Comparison of ENCODE assay signal across 22 cellular contexts in the genomic region with DNA sequence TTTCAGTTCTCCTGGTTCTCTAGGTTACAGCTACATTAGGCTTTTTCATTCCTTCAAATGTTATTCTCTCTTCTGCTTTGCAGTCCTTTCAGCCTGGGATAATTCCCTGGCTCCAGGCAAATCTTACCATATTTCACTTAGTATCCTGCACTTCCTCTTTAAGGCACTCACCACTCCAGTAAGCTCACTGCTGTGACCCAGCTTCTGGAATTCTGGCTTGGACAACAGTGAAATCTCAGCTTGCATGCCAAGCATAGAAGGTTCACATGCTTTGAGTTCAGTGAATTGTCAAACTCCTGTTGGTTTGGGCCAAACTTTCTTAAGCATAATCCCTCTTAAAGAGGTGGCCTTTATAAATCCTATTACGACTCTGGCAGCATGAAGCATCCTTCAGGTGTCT.
"Had no signal": no experiment of that assay in that cellular context is flagged by ENCODE, and none has a peak within 500 bp of the region (broad histone marks: within the 10 kb centered on the region; RNA-seq: fewer than 3 reads in every experiment).

No MANE protein-coding gene starts in this region.

- H3K9me3 Mint-ChIP-seq: effector memory CD8-positive, alpha-beta T cell; natural killer cell; stimulated activated effector memory CD8-positive, alpha-beta T cell treated with anti-CD3 and anti-CD28 coated beads, Interleukin-12 subunit alpha, Interleukin-12 subunit beta, amount 100 ng/mL, for 72 hours had no signal

- H3K27ac ChIP-seq: ovary, psoas muscle, stomach, thyroid gland, vagina had no signal

- H3K4me1 ChIP-seq: psoas muscle, stomach, thyroid gland, vagina had no signal

- DNase-seq: cerebellar nuclear complex; cortex of kidney; effector memory CD8-positive, alpha-beta T cell; erythroblast; foreskin fibroblast; mesendoderm; natural killer cell; occipital lobe; ovary; posterior cingulate gyrus; psoas muscle; stimulated activated CD4-positive, alpha-beta T cell treated with anti-CD3 and anti-CD28 coated beads, Interleukin-2, amount 100 ng/mL, for 24 hours; stimulated activated CD4-positive, alpha-beta T cell treated with anti-CD3 and anti-CD28 coated beads, Interleukin-4, amount 100 ng/mL, for 24 hours; stimulated activated naive CD4-positive, alpha-beta T cell treated with Interleukin-2 at 50 U/mL for 16 hours; stomach; thyroid gland; trophoblast cell had no signal

- H3K36me3 Mint-ChIP-seq: natural killer cell; stimulated activated effector memory CD8-positive, alpha-beta T cell treated with anti-CD3 and anti-CD28 coated beads, Interleukin-12 subunit alpha, Interleukin-12 subunit beta, amount 100 ng/mL, for 72 hours had no signal

- H3K27me3 ChIP-seq: ovary, stomach, thyroid gland, vagina had no signal

- H3K4me1 Mint-ChIP-seq: natural killer cell; stimulated activated effector memory CD8-positive, alpha-beta T cell treated with anti-CD3 and anti-CD28 coated beads, Interleukin-12 subunit alpha, Interleukin-12 subunit beta, amount 100 ng/mL, for 72 hours had no signal

- H3K9me3 ChIP-seq: ovary, psoas muscle, stomach, thyroid gland, vagina had no signal

- H3K4me3 Mint-ChIP-seq: effector memory CD8-positive, alpha-beta T cell; natural killer cell; stimulated activated effector memory CD8-positive, alpha-beta T cell treated with anti-CD3 and anti-CD28 coated beads, Interleukin-12 subunit alpha, Interleukin-12 subunit beta, amount 100 ng/mL, for 72 hours had no signal

- H3K4me3 ChIP-seq: ovary, psoas muscle, stomach, thyroid gland, vagina had no signal

- ATAC-seq: effector memory CD8-positive, alpha-beta T cell; natural killer cell; psoas muscle; sciatic nerve; stimulated activated effector memory CD8-positive, alpha-beta T cell treated with anti-CD3 and anti-CD28 coated beads, Interleukin-12 subunit alpha, Interleukin-12 subunit beta, amount 100 ng/mL, for 72 hours had no signal

- H3K36me3 ChIP-seq: ovary, stomach, thyroid gland, vagina had no signal

- FAIRE-seq: endometrium, keratinocyte had no signal
